Comparison of ENCODE assay signal across 26 cellular contexts in genomic region chr4:152734015-152734698, GRCh38. TPM values are rescaled to one million over a fixed set of nuclear protein-coding genes. Genes with fewer than 3 reads are reported as not detected.
A peak's percentile ranks its signal among the peaks of the same experiment; 100 is the strongest.
DNase-seq lines count a peak whose midpoint lies in the region; ATAC-seq, FAIRE-seq and TF ChIP-seq lines count a peak whose summit lies in the region.
"Had no signal": no experiment of that assay in that cellular context is flagged by ENCODE, and none has a peak within 500 bp of the region (broad histone marks: within the 10 kb centered on the region; RNA-seq: fewer than 3 reads in every experiment).

No MANE protein-coding gene starts in this region.

- no peak overlapping the region for H3K18ac ChIP-seq in trophoblast cell (ENCODE audit: low read length)

- intact Hi-C loops in OCI-LY7 (cut with micrococcal nuclease; ENCODE audit: unreplicated experiment): loop anchor here (2.0 kb wide), 1 partner anchor 93 kb away; no protein-coding TSS in a partner anchor

- FAIRE-seq in GM12892 (lab: Jason Lieb, UNC): peak; percentile 24
- FAIRE-seq: urothelium cell line had no signal

- CTCF ChIA-PET in OCI-LY7 (lab: Charles Lee; ENCODE audit: unreplicated experiment): no interaction called here

- H3K4me3 ChIP-seq in OCI-LY7 (ENCODE audit: low read depth, low read length, poor library complexity, severe bottlenecking) (no peak overlapping the region), trophoblast cell (ENCODE audit: low read depth, low read length) (no peak overlapping the region)
- H3K4me3 ChIP-seq: heart right ventricle, prostate gland, sigmoid colon, testis had no signal

- no peak overlapping the region for H2BK5ac ChIP-seq in trophoblast cell (ENCODE audit: low read depth, low read length, poor library complexity)

- no peaks in the 10 kb centered on the region for H3K9me2 ChIP-seq in OCI-LY7 (ENCODE audit: insufficient read depth, low read length)
- H3K9me2 ChIP-seq: SK-N-SH had no signal

- WGBS in trophoblast cell (ENCODE audit: extremely low coverage, insufficient coverage, insufficient read length): no CpG with 5 or more reads among the region's 5 CpGs

- H3K27ac ChIP-seq in OCI-LY7 (ENCODE audit: low read depth, low read length, poor library complexity, severe bottlenecking) (no peak overlapping the region), trophoblast cell (ENCODE audit: low read depth, low read length) (no peak overlapping the region)
- H3K27ac ChIP-seq: epithelial cell of prostate, heart right ventricle, prostate gland, sigmoid colon, testis, VCaP had no signal

- no peak for TF ChIP-seq POLR2A in GM12892 (IDR thresholded peaks at IDR 0.05; ENCODE audit: low read depth, low read length)

- H3K23ac ChIP-seq in trophoblast cell (ENCODE audit: low read length): no peak overlapping the region

- no peak overlapping the region for H2BK120ac ChIP-seq in trophoblast cell (ENCODE audit: insufficient read depth, low read length, poor library complexity)

- no peaks in the 10 kb centered on the region for H3K9me3 ChIP-seq in OCI-LY7 (ENCODE audit: low read length)
- H3K9me3 ChIP-seq in trophoblast cell (ENCODE audit: insufficient read depth, low read depth, low read length): no peaks in the 10 kb centered on the region
- H3K9me3 ChIP-seq: heart right ventricle, prostate gland, sigmoid colon, SK-N-SH, testis had no signal

- H3K4me1 ChIP-seq in OCI-LY7 (ENCODE audit: insufficient read depth, low read length, poor library complexity, severe bottlenecking): no peaks in the 10 kb centered on the region
- H3K4me1 ChIP-seq in trophoblast cell (ENCODE audit: control insufficient read depth in 1 of 2, insufficient read depth in 2 of 2, low read length in 2 of 2): no peaks in the 10 kb centered on the region
- H3K4me1 ChIP-seq: prostate gland, sigmoid colon, testis had no signal

- H2AFZ ChIP-seq in OCI-LY7 (ENCODE audit: low read length) (peak overlapping the region; percentile 13; the same call in 1 of the 2 replicates), trophoblast cell (ENCODE audit: insufficient read depth, low read length, poor library complexity) (no peak overlapping the region)

- H3K36me3 ChIP-seq in OCI-LY7 (ENCODE audit: insufficient read depth, low read length): no peaks in the 10 kb centered on the region
- H3K36me3 ChIP-seq in trophoblast cell (ENCODE audit: control insufficient read depth in 1 of 2, insufficient read depth in 2 of 2, low read length in 2 of 2): no peaks in the 10 kb centered on the region
- H3K36me3 ChIP-seq: heart right ventricle, prostate gland, sigmoid colon had no signal

- H3K79me1 ChIP-seq in trophoblast cell (ENCODE audit: low read length): no peaks in the 10 kb centered on the region

- no TSS peak for BruUV-seq in OCI-LY7 (replicated peaks; lab: Mats Ljungman, UMichigan)

- no peak overlapping the region for H3K4ac ChIP-seq in trophoblast cell (ENCODE audit: low read depth, low read length)

- no peak overlapping the region for H3K9ac ChIP-seq in trophoblast cell (ENCODE audit: low read length)
- H3K9ac ChIP-seq: SK-N-SH had no signal

- H4K20me1 ChIP-seq in OCI-LY7 (ENCODE audit: insufficient read depth, low read length): no peaks in the 10 kb centered on the region

- H3K79me2 ChIP-seq in OCI-LY7 (ENCODE audit: insufficient read depth, low read depth, low read length): no peaks in the 10 kb centered on the region
- H3K79me2 ChIP-seq in trophoblast cell (ENCODE audit: control insufficient read depth, insufficient read depth, low read length, poor library complexity): no peaks in the 10 kb centered on the region

- no peaks in the 10 kb centered on the region for H3K27me3 ChIP-seq in trophoblast cell (ENCODE audit: insufficient read depth, low read length)
- H3K27me3 ChIP-seq: heart right ventricle, sigmoid colon, testis had no signal

- no peak overlapping the region for H4K8ac ChIP-seq in trophoblast cell (ENCODE audit: low read depth, low read length)

- H3K14ac ChIP-seq in trophoblast cell (ENCODE audit: low read length): no peak overlapping the region

- H4K91ac ChIP-seq in trophoblast cell (ENCODE audit: low read depth, low read length): no peak overlapping the region

- H2AK5ac ChIP-seq in trophoblast cell (ENCODE audit: low read length): no peak overlapping the region

- H3K4me2 ChIP-seq in OCI-LY7 (ENCODE audit: low read length) (no peak overlapping the region), trophoblast cell (ENCODE audit: low read length) (no peak overlapping the region)
- H3K4me2 ChIP-seq: SK-N-SH had no signal

- TF ChIP-seq CTCF in OCI-LY7 (conservative IDR thresholded peaks at IDR 0.05; ENCODE audit: low read length): no peak

- peak; percentile 17 for ATAC-seq in esophagus mucosa
- ATAC-seq in GM18867 (IDR thresholded peaks at IDR 0.05; ENCODE audit: unreplicated experiment): no peak
- no peak for ATAC-seq in HG03175 (IDR thresholded peaks at IDR 0.05; ENCODE audit: unreplicated experiment)
- no peak for ATAC-seq in GM19023 (IDR thresholded peaks at IDR 0.05; ENCODE audit: unreplicated experiment)
- ATAC-seq: activated T-cell treated with anti-CD3 and anti-CD28 coated beads, Interleukin-2, amount 50 U/mL, for 4 hours; HCT116; heart right ventricle; stimulated activated naive CD8-positive, alpha-beta T cell treated with anti-CD3 and anti-CD28 coated beads, Interleukin-15, Interleukin-2, amounts not matched to agents 100 U/mL and 50 U/mL, for 24 hours had no signal

- H4K12ac ChIP-seq in trophoblast cell (ENCODE audit: low read depth, low read length): peak overlapping the region; percentile 7

- no peak overlapping the region for H2BK12ac ChIP-seq in trophoblast cell (ENCODE audit: low read length)

- POLR2A ChIA-PET in OCI-LY7 (lab: Charles Lee): interaction anchor here (0.7 to 4.1 kb wide), 5 partner anchors 10 to 233 kb away, joined by 3 to 18 read pairs (median 4); partner anchors contain the start of genes TIGD4 and TMEM154

- DNase-seq in GM12892 (ENCODE audit: insufficient read length): no peak
- DNase-seq in OCI-LY7 (ENCODE audit: low spot score): no peak
- DNase-seq in trophoblast cell: no peak
- DNase-seq: activated CD4-positive, alpha-beta T cell treated with anti-CD3 and anti-CD28 coated beads, Interleukin-2, amount 50 U/mL, for 1 hour; activated naive CD4-positive, alpha-beta T cell; activated T-cell treated with anti-CD3 and anti-CD28 coated beads, Interleukin-2, amount 50 U/mL, for 4 hours; CD4-positive, CD25-positive, alpha-beta regulatory T cell; heart right ventricle; NCI-H1436 treated with DMSO at 0.1 percent for 48 hours; NCI-H2107; NCI-H774; sigmoid colon; SK-N-SH; stimulated activated naive CD8-positive, alpha-beta T cell treated with anti-CD3 and anti-CD28 coated beads, Interleukin-15, Interleukin-2, amounts not matched to agents 100 U/mL and 50 U/mL, for 24 hours; testis had no signal

RNA-seq across cellular contexts. Expression of gene TIGD4, which starts 45.4 kb away (rescaled TPM):
- 0.49 TPM for polyA plus RNA-seq in GM12892 (2012; ENCODE audit: missing spikeins)
- 1.1 and 1.5 TPM in 2 replicates for total RNA-seq in OCI-LY7 (2014; rRNA removed; shearing (Covaris generic))
- total RNA-seq in OCI-LY7 (2022): 1.0 and 1.2 TPM in 2 replicates
- total RNA-seq in esophagus mucosa: 0.08 TPM
- polyA plus RNA-seq in trophoblast cell (2013): 0.05 and 0.11 TPM in 2 replicates
- total RNA-seq: lung microvascular endothelial cell had no signal

RNA-seq across cellular contexts. Expression of gene ARFIP1, which starts 45.6 kb away (rescaled TPM):
- 11.7 TPM for polyA plus RNA-seq in GM12892 (2012; ENCODE audit: missing spikeins)
- total RNA-seq in OCI-LY7 (2014; rRNA removed; shearing (Covaris generic)): 24.8 and 29.3 TPM in 2 replicates
- total RNA-seq in OCI-LY7 (2022) (19.0 and 27.0 TPM in 2 replicates), esophagus mucosa (29.8 TPM)
- 40.5 and 40.9 TPM in 2 replicates for polyA plus RNA-seq in trophoblast cell (2013)

RNA-seq across cellular contexts. Expression of gene TMEM154, which starts 54.4 kb away (rescaled TPM):
- 22.3 TPM for polyA plus RNA-seq in GM12892 (2012; ENCODE audit: missing spikeins)
- total RNA-seq in OCI-LY7 (2014; rRNA removed; shearing (Covaris generic)): 16.1 and 17.6 TPM in 2 replicates
- total RNA-seq in OCI-LY7 (2022): 59.6 and 73.1 TPM in 2 replicates
- total RNA-seq in esophagus mucosa: 120 TPM
- polyA plus RNA-seq in trophoblast cell (2013): 7.5 and 8.3 TPM in 2 replicates
- polyA plus RNA-seq: neural cell had no signal
